ENCODE assay signal across 1 cellular context in genomic region chr7:16646427-16647081, GRCh38.
A peak's percentile ranks its signal among the peaks of the same experiment; 100 is the strongest.
TF ChIP-seq lines count a peak whose summit lies in the region.

No MANE protein-coding gene starts in this region.

TF ChIP-seq in HepG2, 621 proteins besides CTCF, POLR2A, EP300 and RAD21 (continued from another document):
- TF ChIP-seq PTBP1 (IDR thresholded peaks at IDR 0.05; ENCODE audit: low read depth, low read length, poor library complexity, severe bottlenecking) (no peak), CREBL2 (CRISPR knock-in tag; IDR thresholded peaks at IDR 0.05; ENCODE audit: borderline replicate concordance) (no peak), STAT6 (CRISPR knock-in tag; IDR thresholded peaks at IDR 0.05; ENCODE audit: borderline replicate concordance) (no peak), TRAFD1 (CRISPR knock-in tag; IDR thresholded peaks at IDR 0.05; ENCODE audit: borderline replicate concordance) (no peak), NONO (IDR thresholded peaks at IDR 0.05) (no peak), NONO (CRISPR knock-in tag; conservative IDR thresholded peaks at IDR 0.05) (no peak), ZNF232 (CRISPR knock-in tag; IDR thresholded peaks at IDR 0.05; ENCODE audit: borderline replicate concordance) (no peak), ZNF788 (CRISPR knock-in tag; IDR thresholded peaks at IDR 0.05; ENCODE audit: borderline replicate concordance) (0 out of 2 replicates have a peak, but pooled peaks have one; percentile 78), ZNF776 (CRISPR knock-in tag; IDR thresholded peaks at IDR 0.05) (no peak), ZNF772 (CRISPR knock-in tag; IDR thresholded peaks at IDR 0.05) (no peak), GLMP (CRISPR knock-in tag; IDR thresholded peaks at IDR 0.05; ENCODE audit: borderline replicate concordance) (no peak), ZNF225 (CRISPR knock-in tag; IDR thresholded peaks at IDR 0.05) (no peak), TERF1 (CRISPR knock-in tag; IDR thresholded peaks at IDR 0.05) (no peak), GMEB1 (CRISPR knock-in tag; IDR thresholded peaks at IDR 0.05; ENCODE audit: borderline replicate concordance) (no peak), NR0B2 (CRISPR knock-in tag; IDR thresholded peaks at IDR 0.05) (0 out of 2 replicates have a peak, but pooled peaks have one; percentile 2), HOXA9 (CRISPR knock-in tag; IDR thresholded peaks at IDR 0.05; ENCODE audit: borderline replicate concordance) (0 out of 2 replicates have a peak, but pooled peaks have one; percentile 7), REL (CRISPR knock-in tag; conservative IDR thresholded peaks at IDR 0.05) (peak; percentile 26; the same call in 1 of the 2 replicates), MYNN (CRISPR knock-in tag; IDR thresholded peaks at IDR 0.05; ENCODE audit: low read depth) (no peak), SRY (CRISPR knock-in tag; IDR thresholded peaks at IDR 0.05) (no peak), KDM5B (CRISPR knock-in tag; IDR thresholded peaks at IDR 0.05; ENCODE audit: borderline replicate concordance) (no peak), MXD4 (CRISPR knock-in tag; IDR thresholded peaks at IDR 0.05) (0 out of 2 replicates have a peak, but pooled peaks have one; percentile 10)
